1 cellular context compared by ENCODE assay signal in the genomic region with DNA sequence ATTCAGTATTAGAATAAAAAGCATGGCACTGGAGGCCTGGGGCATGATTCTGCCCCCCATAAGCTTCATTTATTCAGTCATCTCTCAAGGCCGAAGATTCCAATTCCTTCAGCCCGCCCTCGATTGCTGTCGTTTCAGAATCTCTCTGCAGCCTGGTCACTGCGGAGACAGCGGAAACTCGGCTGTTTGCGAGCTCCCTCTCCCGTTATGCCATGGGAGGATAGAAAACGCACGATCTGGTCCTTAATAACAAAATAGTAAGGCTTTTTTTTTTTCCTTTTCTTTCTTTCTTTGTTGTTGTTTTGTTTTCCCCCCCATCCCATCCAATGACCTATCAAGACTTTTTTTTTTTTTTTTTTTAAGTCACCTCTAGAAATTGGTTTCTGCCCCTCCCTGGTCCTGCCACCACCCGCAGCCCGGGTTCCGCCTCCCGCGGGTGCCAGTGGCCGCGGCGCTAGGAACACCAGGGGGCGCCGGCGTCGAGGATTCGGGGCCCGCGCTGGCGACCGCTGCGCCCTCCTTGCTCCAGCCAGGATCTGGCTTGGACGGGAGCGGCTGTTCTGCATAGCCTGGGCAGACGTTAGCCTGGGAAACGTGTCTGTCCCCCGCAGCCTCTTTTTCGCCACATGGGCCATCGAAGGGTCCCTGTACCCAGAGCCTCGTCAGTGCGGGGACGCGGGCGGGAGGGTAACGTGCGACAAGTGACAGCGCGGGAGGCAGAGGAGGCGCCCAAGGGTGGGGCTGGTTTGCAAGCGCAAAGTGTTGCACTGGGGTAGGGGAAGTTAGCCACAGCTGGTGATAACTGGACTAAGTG.
TF ChIP-seq lines count a peak whose summit lies in the region.

No MANE protein-coding gene starts in this region.

TF ChIP-seq in HepG2, 621 proteins besides CTCF, POLR2A, EP300 and RAD21 (continued from another document and continues in another):
- TF ChIP-seq, protein P1, sequence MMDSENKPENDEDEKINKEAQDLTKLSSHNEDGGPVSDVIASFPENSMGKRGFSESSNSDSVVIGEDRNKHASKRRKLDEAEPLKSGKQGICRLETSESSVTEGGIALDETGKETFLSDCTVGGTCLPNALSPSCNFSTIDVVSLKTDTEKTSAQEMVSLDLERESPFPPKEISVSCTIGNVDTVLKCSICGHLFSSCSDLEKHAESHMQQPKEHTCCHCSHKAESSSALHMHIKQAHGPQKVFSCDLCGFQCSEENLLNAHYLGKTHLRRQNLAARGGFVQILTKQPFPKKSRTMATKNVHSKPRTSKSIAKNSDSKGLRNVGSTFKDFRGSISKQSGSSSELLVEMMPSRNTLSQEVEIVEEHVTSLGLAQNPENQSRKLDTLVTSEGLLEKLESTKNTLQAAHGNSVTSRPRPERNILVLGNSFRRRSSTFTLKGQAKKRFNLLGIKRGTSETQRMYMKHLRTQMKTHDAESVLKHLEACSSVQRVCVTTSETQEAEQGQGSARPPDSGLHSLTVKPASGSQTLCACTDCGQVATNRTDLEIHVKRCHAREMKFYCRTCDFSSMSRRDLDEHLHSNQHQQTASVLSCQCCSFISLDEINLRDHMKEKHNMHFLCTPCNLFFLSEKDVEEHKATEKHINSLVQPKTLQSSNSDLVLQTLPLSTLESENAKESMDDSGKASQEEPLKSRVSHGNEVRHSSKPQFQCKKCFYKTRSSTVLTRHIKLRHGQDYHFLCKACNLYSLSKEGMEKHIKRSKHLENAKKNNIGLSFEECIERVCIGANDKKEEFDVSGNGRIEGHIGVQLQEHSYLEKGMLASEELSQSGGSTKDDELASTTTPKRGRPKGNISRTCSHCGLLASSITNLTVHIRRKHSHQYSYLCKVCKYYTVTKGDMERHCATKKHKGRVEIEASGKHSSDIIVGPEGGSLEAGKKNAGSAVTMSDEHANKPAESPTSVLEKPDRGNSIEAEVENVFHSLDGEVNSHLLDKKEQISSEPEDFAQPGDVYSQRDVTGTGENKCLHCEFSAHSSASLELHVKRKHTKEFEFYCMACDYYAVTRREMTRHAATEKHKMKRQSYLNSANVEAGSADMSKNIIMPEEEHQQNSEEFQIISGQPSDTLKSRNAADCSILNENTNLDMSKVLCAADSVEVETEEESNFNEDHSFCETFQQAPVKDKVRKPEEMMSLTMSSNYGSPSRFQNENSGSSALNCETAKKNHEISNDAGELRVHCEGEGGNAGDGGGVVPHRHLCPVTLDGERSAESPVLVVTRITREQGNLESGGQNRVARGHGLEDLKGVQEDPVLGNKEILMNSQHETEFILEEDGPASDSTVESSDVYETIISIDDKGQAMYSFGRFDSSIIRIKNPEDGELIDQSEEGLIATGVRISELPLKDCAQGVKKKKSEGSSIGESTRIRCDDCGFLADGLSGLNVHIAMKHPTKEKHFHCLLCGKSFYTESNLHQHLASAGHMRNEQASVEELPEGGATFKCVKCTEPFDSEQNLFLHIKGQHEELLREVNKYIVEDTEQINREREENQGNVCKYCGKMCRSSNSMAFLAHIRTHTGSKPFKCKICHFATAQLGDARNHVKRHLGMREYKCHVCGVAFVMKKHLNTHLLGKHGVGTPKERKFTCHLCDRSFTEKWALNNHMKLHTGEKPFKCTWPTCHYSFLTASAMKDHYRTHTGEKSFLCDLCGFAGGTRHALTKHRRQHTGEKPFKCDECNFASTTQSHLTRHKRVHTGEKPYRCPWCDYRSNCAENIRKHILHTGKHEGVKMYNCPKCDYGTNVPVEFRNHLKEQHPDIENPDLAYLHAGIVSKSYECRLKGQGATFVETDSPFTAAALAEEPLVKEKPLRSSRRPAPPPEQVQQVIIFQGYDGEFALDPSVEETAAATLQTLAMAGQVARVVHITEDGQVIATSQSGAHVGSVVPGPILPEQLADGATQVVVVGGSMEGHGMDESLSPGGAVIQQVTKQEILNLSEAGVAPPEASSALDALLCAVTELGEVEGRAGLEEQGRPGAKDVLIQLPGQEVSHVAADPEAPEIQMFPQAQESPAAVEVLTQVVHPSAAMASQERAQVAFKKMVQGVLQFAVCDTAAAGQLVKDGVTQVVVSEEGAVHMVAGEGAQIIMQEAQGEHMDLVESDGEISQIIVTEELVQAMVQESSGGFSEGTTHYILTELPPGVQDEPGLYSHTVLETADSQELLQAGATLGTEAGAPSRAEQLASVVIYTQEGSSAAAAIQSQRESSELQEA (CRISPR knock-in tag; IDR thresholded peaks at IDR 0.05; ENCODE audit: not compliant biosample characterization) = no peak
- TF ChIP-seq CEBPG (CRISPR knock-in tag; IDR thresholded peaks at IDR 0.05) = no peak
- no peak for TF ChIP-seq AHR (CRISPR knock-in tag; IDR thresholded peaks at IDR 0.05)
- no peak for TF ChIP-seq MAZ (IDR thresholded peaks at IDR 0.05; ENCODE audit: borderline replicate concordance, low read depth, low read length)
- no peak for TF ChIP-seq MAZ (CRISPR knock-in tag; IDR thresholded peaks at IDR 0.05; ENCODE audit: low read depth)
- no peak for TF ChIP-seq JARID2 (CRISPR knock-in tag; IDR thresholded peaks at IDR 0.05; ENCODE audit: insufficient replicate concordance)
- TF ChIP-seq MTA3 (CRISPR knock-in tag; IDR thresholded peaks at IDR 0.05) = no peak
- no peak for TF ChIP-seq SMAD3 (CRISPR knock-in tag; IDR thresholded peaks at IDR 0.05)
- TF ChIP-seq SOX6 (IDR thresholded peaks at IDR 0.05) = no peak
- 0 out of 2 replicates have a peak, but pooled peaks have one; percentile 15 for TF ChIP-seq SOX6 (CRISPR knock-in tag; IDR thresholded peaks at IDR 0.05)
- TF ChIP-seq PTBP1 (IDR thresholded peaks at IDR 0.05; ENCODE audit: low read depth, low read length, poor library complexity, severe bottlenecking) = no peak
- no peak for TF ChIP-seq SUZ12 (IDR thresholded peaks at IDR 0.05; ENCODE audit: low read depth, low read length)
- TF ChIP-seq POLR2G (IDR thresholded peaks at IDR 0.05; ENCODE audit: low read depth, low read length) = no peak
- TF ChIP-seq STAG1 (CRISPR knock-in tag; IDR thresholded peaks at IDR 0.05) = peak; percentile 81
- 0 out of 2 replicates have a peak, but pooled peaks have one; percentile 31 for TF ChIP-seq ERF (CRISPR knock-in tag; IDR thresholded peaks at IDR 0.05)
- TF ChIP-seq CHD4 (IDR thresholded peaks at IDR 0.05; ENCODE audit: borderline replicate concordance, low read length) = no peak
- TF ChIP-seq, protein P2, sequence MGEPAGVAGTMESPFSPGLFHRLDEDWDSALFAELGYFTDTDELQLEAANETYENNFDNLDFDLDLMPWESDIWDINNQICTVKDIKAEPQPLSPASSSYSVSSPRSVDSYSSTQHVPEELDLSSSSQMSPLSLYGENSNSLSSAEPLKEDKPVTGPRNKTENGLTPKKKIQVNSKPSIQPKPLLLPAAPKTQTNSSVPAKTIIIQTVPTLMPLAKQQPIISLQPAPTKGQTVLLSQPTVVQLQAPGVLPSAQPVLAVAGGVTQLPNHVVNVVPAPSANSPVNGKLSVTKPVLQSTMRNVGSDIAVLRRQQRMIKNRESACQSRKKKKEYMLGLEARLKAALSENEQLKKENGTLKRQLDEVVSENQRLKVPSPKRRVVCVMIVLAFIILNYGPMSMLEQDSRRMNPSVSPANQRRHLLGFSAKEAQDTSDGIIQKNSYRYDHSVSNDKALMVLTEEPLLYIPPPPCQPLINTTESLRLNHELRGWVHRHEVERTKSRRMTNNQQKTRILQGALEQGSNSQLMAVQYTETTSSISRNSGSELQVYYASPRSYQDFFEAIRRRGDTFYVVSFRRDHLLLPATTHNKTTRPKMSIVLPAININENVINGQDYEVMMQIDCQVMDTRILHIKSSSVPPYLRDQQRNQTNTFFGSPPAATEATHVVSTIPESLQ (CRISPR knock-in tag; conservative IDR thresholded peaks at IDR 0.05) = no peak
- no peak for TF ChIP-seq CENPX (CRISPR knock-in tag; IDR thresholded peaks at IDR 0.05)
- TF ChIP-seq SALL2 (CRISPR knock-in tag; IDR thresholded peaks at IDR 0.05) = no peak
- TF ChIP-seq RFXAP (CRISPR knock-in tag; IDR thresholded peaks at IDR 0.05; ENCODE audit: borderline replicate concordance) = no peak
- TF ChIP-seq ZNF350 (CRISPR knock-in tag; IDR thresholded peaks at IDR 0.05; ENCODE audit: borderline replicate concordance, low read depth) = no peak
- no peak for TF ChIP-seq ZNF776 (CRISPR knock-in tag; IDR thresholded peaks at IDR 0.05)
- no peak for TF ChIP-seq HCFC1 (IDR thresholded peaks at IDR 0.05; ENCODE audit: low read depth, low read length)
- no peak for TF ChIP-seq BHLHE40 (IDR thresholded peaks at IDR 0.05; ENCODE audit: low read length)
- no peak for TF ChIP-seq ELF4 (CRISPR knock-in tag; IDR thresholded peaks at IDR 0.05; ENCODE audit: borderline replicate concordance)
- no peak for TF ChIP-seq ZNF251 (CRISPR knock-in tag; IDR thresholded peaks at IDR 0.05)
- no peak for TF ChIP-seq NBN (conservative IDR thresholded peaks at IDR 0.05)
- no peak for TF ChIP-seq FOXA1 (IDR thresholded peaks at IDR 0.05)
- no peak for TF ChIP-seq FOXA1 (CRISPR knock-in tag; IDR thresholded peaks at IDR 0.05)
- 0 out of 2 replicates have a peak, but pooled peaks have one; percentile 25 for TF ChIP-seq ZNF607 (CRISPR knock-in tag; IDR thresholded peaks at IDR 0.05; ENCODE audit: borderline replicate concordance)
- TF ChIP-seq KDM2A (CRISPR knock-in tag; IDR thresholded peaks at IDR 0.05; ENCODE audit: borderline replicate concordance, low read depth) = peak; percentile 89; the same call in 1 of the 2 replicates
- TF ChIP-seq, protein P3, sequence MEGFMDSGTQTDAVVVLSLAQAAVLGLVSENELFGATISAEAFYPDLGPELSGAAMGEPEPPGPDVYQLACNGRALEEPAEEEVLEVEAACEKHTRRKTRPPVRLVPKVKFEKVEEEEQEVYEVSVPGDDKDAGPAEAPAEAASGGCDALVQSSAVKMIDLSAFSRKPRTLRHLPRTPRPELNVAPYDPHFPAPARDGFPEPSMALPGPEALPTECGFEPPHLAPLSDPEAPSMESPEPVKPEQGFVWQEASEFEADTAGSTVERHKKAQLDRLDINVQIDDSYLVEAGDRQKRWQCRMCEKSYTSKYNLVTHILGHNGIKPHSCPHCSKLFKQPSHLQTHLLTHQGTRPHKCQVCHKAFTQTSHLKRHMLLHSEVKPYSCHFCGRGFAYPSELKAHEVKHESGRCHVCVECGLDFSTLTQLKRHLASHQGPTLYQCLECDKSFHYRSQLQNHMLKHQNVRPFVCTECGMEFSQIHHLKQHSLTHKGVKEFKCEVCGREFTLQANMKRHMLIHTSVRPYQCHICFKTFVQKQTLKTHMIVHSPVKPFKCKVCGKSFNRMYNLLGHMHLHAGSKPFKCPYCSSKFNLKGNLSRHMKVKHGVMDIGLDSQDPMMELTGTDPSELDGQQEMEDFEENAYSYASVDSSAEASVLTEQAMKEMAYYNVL (CRISPR knock-in tag; IDR thresholded peaks at IDR 0.05; ENCODE audit: borderline replicate concordance) = peak; percentile 60; the same call in 1 of the 2 replicates
- no peak for TF ChIP-seq ZNF484 (CRISPR knock-in tag; IDR thresholded peaks at IDR 0.05; ENCODE audit: borderline replicate concordance, low read depth)
- no peak for TF ChIP-seq MXD4 (CRISPR knock-in tag; IDR thresholded peaks at IDR 0.05)
- TF ChIP-seq NRL (CRISPR knock-in tag; IDR thresholded peaks at IDR 0.05; ENCODE audit: borderline replicate concordance) = 0 out of 2 replicates have a peak, but pooled peaks have one; percentile 51
- no peak for TF ChIP-seq HOXD1 (CRISPR knock-in tag; IDR thresholded peaks at IDR 0.05)
- TF ChIP-seq ZNF317 (CRISPR knock-in tag; IDR thresholded peaks at IDR 0.05) = 0 out of 2 replicates have a peak, but pooled peaks have one; percentile 42
- no peak for TF ChIP-seq NFKB2 (CRISPR knock-in tag; IDR thresholded peaks at IDR 0.05; ENCODE audit: borderline replicate concordance)
- TF ChIP-seq ZNF121 (CRISPR knock-in tag; IDR thresholded peaks at IDR 0.05) = no peak
- no peak for TF ChIP-seq NFE2L2 (IDR thresholded peaks at IDR 0.05; ENCODE audit: low read length)
- TF ChIP-seq PITX1 (CRISPR knock-in tag; IDR thresholded peaks at IDR 0.05) = 0 out of 2 replicates have a peak, but pooled peaks have one; percentile 40
- no peak for TF ChIP-seq ZNF430 (CRISPR knock-in tag; IDR thresholded peaks at IDR 0.05)
- TF ChIP-seq ZNF30 (CRISPR knock-in tag; IDR thresholded peaks at IDR 0.05) = no peak
- TF ChIP-seq, protein P4, sequence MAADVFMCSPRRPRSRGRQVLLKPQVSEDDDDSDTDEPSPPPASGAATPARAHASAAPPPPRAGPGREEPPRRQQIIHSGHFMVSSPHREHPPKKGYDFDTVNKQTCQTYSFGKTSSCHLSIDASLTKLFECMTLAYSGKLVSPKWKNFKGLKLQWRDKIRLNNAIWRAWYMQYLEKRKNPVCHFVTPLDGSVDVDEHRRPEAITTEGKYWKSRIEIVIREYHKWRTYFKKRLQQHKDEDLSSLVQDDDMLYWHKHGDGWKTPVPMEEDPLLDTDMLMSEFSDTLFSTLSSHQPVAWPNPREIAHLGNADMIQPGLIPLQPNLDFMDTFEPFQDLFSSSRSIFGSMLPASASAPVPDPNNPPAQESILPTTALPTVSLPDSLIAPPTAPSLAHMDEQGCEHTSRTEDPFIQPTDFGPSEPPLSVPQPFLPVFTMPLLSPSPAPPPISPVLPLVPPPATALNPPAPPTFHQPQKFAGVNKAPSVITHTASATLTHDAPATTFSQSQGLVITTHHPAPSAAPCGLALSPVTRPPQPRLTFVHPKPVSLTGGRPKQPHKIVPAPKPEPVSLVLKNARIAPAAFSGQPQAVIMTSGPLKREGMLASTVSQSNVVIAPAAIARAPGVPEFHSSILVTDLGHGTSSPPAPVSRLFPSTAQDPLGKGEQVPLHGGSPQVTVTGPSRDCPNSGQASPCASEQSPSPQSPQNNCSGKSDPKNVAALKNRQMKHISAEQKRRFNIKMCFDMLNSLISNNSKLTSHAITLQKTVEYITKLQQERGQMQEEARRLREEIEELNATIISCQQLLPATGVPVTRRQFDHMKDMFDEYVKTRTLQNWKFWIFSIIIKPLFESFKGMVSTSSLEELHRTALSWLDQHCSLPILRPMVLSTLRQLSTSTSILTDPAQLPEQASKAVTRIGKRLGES (CRISPR knock-in tag; IDR thresholded peaks at IDR 0.05; ENCODE audit: borderline replicate concordance) = no peak
- TF ChIP-seq, protein P5, sequence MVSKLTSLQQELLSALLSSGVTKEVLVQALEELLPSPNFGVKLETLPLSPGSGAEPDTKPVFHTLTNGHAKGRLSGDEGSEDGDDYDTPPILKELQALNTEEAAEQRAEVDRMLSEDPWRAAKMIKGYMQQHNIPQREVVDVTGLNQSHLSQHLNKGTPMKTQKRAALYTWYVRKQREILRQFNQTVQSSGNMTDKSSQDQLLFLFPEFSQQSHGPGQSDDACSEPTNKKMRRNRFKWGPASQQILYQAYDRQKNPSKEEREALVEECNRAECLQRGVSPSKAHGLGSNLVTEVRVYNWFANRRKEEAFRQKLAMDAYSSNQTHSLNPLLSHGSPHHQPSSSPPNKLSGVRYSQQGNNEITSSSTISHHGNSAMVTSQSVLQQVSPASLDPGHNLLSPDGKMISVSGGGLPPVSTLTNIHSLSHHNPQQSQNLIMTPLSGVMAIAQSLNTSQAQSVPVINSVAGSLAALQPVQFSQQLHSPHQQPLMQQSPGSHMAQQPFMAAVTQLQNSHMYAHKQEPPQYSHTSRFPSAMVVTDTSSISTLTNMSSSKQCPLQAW (CRISPR knock-in tag; IDR thresholded peaks at IDR 0.05) = 0 out of 2 replicates have a peak, but pooled peaks have one; percentile 31
- no peak for TF ChIP-seq FIP1L1 (IDR thresholded peaks at IDR 0.05; ENCODE audit: borderline replicate concordance, insufficient read depth, low read depth, low read length)
